Comparison of ENCODE assay signal across 8 cellular contexts in genomic region chr7:332646-333398, GRCh38. TPM values are rescaled to one million over a fixed set of nuclear protein-coding genes. Genes with fewer than 3 reads are reported as not detected.
DNase-seq lines count a peak whose midpoint lies in the region; ATAC-seq and TF ChIP-seq lines count a peak whose summit lies in the region.

No MANE protein-coding gene starts in this region.

- 1 to 2% methylated on average over 56 to 57 of the region's 57 CpGs for WGBS in heart right ventricle, 2 donors
- 6% methylated on average over 45 of the region's 57 CpGs; no CpG with 5 or more reads in 1 of the 2 donors for WGBS in transverse colon (ENCODE audit: low coverage in 1 of 2), 2 donors

- peak overlapping the region; percentile 23 for H3K4me3 ChIP-seq in BJ (ENCODE audit: low read depth, low read length)
- H3K4me3 ChIP-seq in heart right ventricle: peak overlapping the region in 9 of 10 donors; percentile 37 to 56 (median 50)
- peak overlapping the region; percentile 17 to 51 (median 30) for H3K4me3 ChIP-seq in transverse colon

- peak; percentile 4 for TF ChIP-seq EP300 in transverse colon (IDR thresholded peaks at IDR 0.05; ENCODE audit: low read depth)

- H3K27ac ChIP-seq in heart right ventricle (peak overlapping the region; percentile 24 to 85 (median 76)), transverse colon (peak overlapping the region; percentile 67 to 76 (median 72))

- ATAC-seq in heart right ventricle (peak; percentile 86 to 94 (median 90)), GM19397 (IDR thresholded peaks at IDR 0.05; ENCODE audit: unreplicated experiment) (no peak)

- peaks cover 4 to 17% (median 12%) of the 10 kb centered on the region in 9 donors for H3K4me1 ChIP-seq in heart right ventricle
- peaks cover 28 to 52% (median 42%) of the 10 kb centered on the region in 4 donors for H3K4me1 ChIP-seq in transverse colon

- no peaks in the 10 kb centered on the region; the same call in 1 of the 2 replicates for H3K4me1 Mint-ChIP-seq in HFFc6 (ENCODE audit: low read depth)
- H3K4me1 Mint-ChIP-seq in activated naive CD8-positive, alpha-beta T cell treated with anti-CD3 and anti-CD28 coated beads for 36 hours: peaks cover 3% of the 10 kb centered on the region
- H3K4me1 Mint-ChIP-seq in progenitor cell of endocrine pancreas (ENCODE audit: low read depth): peaks cover 33% of the 10 kb centered on the region

- DNase-seq in BJ (ENCODE audit: low read depth) (no peak), HFFc6 (no peak), SKM-1 (lab: John Stamatoyannopoulos, UW; ENCODE audit: unreplicated experiment) (peak; percentile 13), heart right ventricle (peak; percentile 75 to 86), progenitor cell of endocrine pancreas (ENCODE audit: low spot score, unreplicated experiment) (peak; percentile 84), transverse colon (peak; percentile 90)
- peak; percentile 89 for DNase-seq in activated naive CD8-positive, alpha-beta T cell treated with anti-CD3 and anti-CD28 coated beads for 36 hours

- TF ChIP-seq POLR2A in transverse colon (IDR thresholded peaks at IDR 0.05): peak; percentile 13

- H3K36me3 Mint-ChIP-seq in HFFc6 (ENCODE audit: low read depth) (peaks cover 8% of the 10 kb centered on the region; the same call in 1 of the 2 replicates), progenitor cell of endocrine pancreas (ENCODE audit: insufficient read depth) (no peaks in the 10 kb centered on the region)
- no peaks in the 10 kb centered on the region for H3K36me3 Mint-ChIP-seq in activated naive CD8-positive, alpha-beta T cell treated with anti-CD3 and anti-CD28 coated beads for 36 hours

- CTCF ChIA-PET in BJ (lab: Yijun Ruan, JAX): interaction anchor here (0.6 to 2.2 kb wide), 22 partner anchors 11 to 454 kb away, joined by 3 to 17 read pairs (median 3); no protein-coding TSS in a partner anchor

- H3K9me3 ChIP-seq in heart right ventricle (no peaks in the 10 kb centered on the region), transverse colon (no peaks in the 10 kb centered on the region)

- H3K27ac Mint-ChIP-seq in HFFc6: no peak overlapping the region
- H3K27ac Mint-ChIP-seq in activated naive CD8-positive, alpha-beta T cell treated with anti-CD3 and anti-CD28 coated beads for 36 hours: no peak overlapping the region
- no peak overlapping the region for H3K27ac Mint-ChIP-seq in progenitor cell of endocrine pancreas

- intact Hi-C loops in heart right ventricle (cut with DNase I) (loop anchor here in 9 of 10 donors (2.0 to 10.0 kb wide), 10 partner anchors 182 to 442 kb away; partner anchors contain the start of gene PDGFA (in 7 of the 9)), transverse colon (cut with DNase I; ENCODE audit: low total_unique reads) (loop anchor here (1.0 kb wide), 1 partner anchor 441 kb away; no protein-coding TSS in a partner anchor)

- POLR2A ChIA-PET in BJ (lab: Charles Lee): no interaction called here

- TF ChIP-seq CTCF in BJ (IDR thresholded peaks at IDR 0.05; ENCODE audit: insufficient read depth, low read depth, low read length) (peak; percentile 78), HFFc6 (IDR thresholded peaks at IDR 0.05) (peak; percentile 91), heart right ventricle (IDR thresholded peaks at IDR 0.05) (peak; percentile 78 to 95 (median 91)), progenitor cell of endocrine pancreas (IDR thresholded peaks at IDR 0.05; ENCODE audit: unreplicated experiment) (peak; percentile 96), transverse colon (IDR thresholded peaks at IDR 0.05) (peak; percentile 88 to 95 (median 90))

- H3K36me3 ChIP-seq in BJ (ENCODE audit: control insufficient read depth, insufficient read depth, low read length) (no peaks in the 10 kb centered on the region), heart right ventricle (no peaks in the 10 kb centered on the region), transverse colon (no peaks in the 10 kb centered on the region)

- in situ Hi-C loops in transverse colon (cut with MboI; ENCODE audit: low pct_ligation_motif_present in 1 of 4, low pct_unique_long_range_greater_than_20kb in 1 of 4, low sequenced_read_pairs in 3 of 4): no loop called here

- H3K27me3 ChIP-seq in BJ (ENCODE audit: control insufficient read depth, insufficient read depth, low read length) (0 out of 2 replicates have a peak, but pooled peaks cover 2% of the 10 kb centered on the region), heart right ventricle (peaks cover 0 to 15% (median 4%) of the 10 kb centered on the region in 7 donors), transverse colon (no peaks in the 10 kb centered on the region)

- H3K9me3 Mint-ChIP-seq in HFFc6 (peaks cover 15% of the 10 kb centered on the region), progenitor cell of endocrine pancreas (ENCODE audit: low read depth) (no peaks in the 10 kb centered on the region)
- H3K9me3 Mint-ChIP-seq in activated naive CD8-positive, alpha-beta T cell treated with anti-CD3 and anti-CD28 coated beads for 36 hours: peaks cover 15% of the 10 kb centered on the region

- no peak overlapping the region for H3K4me3 Mint-ChIP-seq in HFFc6
- no peak overlapping the region for H3K4me3 Mint-ChIP-seq in activated naive CD8-positive, alpha-beta T cell treated with anti-CD3 and anti-CD28 coated beads for 36 hours
- H3K4me3 Mint-ChIP-seq in progenitor cell of endocrine pancreas (ENCODE audit: low read depth): no peak overlapping the region

- peaks cover 24% of the 10 kb centered on the region for H3K27me3 Mint-ChIP-seq in HFFc6 (ENCODE audit: insufficient read depth)
- no peaks in the 10 kb centered on the region for H3K27me3 Mint-ChIP-seq in activated naive CD8-positive, alpha-beta T cell treated with anti-CD3 and anti-CD28 coated beads for 36 hours
- peaks cover 4% of the 10 kb centered on the region for H3K27me3 Mint-ChIP-seq in progenitor cell of endocrine pancreas

RNA-seq across cellular contexts. Expression of gene FOXL3, which starts 42.9 kb away (rescaled TPM):
- not detected in 2 replicates for polyA plus RNA-seq in BJ (2011; rRNA removed)
- polyA minus RNA-seq in BJ (2011; rRNA and poly(A)+ RNA removed): not detected in 2 replicates
- not detected for total RNA-seq in HFFc6 (2021; fragmentation: NEBNext Ultra II Directional; extraction: Animal tissue kit (Norgen Biotek cat#: 25700))
- total RNA-seq in activated naive CD8-positive, alpha-beta T cell treated with anti-CD3 and anti-CD28 coated beads for 36 hours: not detected
- not detected for total RNA-seq in heart right ventricle
- polyA plus RNA-seq in heart right ventricle: not detected
- not detected in 2 replicates for total RNA-seq in progenitor cell of endocrine pancreas
- total RNA-seq in transverse colon: not detected

Comparison
In these comparisons a context has a peak if more than half of its experiments do, and no peak if none do; other contexts are left out.
1. DNase-seq: peak in SKM-1 (single experiment), activated naive CD8-positive, alpha-beta T cell treated with anti-CD3 and anti-CD28 coated beads for 36 hours (single experiment), heart right ventricle (2 of 2), progenitor cell of endocrine pancreas (single experiment) and transverse colon (single experiment); none in BJ (single experiment) and HFFc6 (single experiment).
2. Peak in every context shown above with its lines, with median percentiles within 50 percentile points of each other: H3K4me3 ChIP-seq and CTCF ChIP-seq.